24 cellular contexts compared by ENCODE assay signal in genomic region chrX:151081016-151081415, GRCh38.
DNase-seq lines count a peak whose midpoint lies in the region; ATAC-seq and TF ChIP-seq lines count a peak whose summit lies in the region.
"Had no signal": no experiment of that assay in that cellular context is flagged by ENCODE, and none has a peak within 500 bp of the region (broad histone marks: within the 10 kb centered on the region; RNA-seq: fewer than 3 reads in every experiment).

No MANE protein-coding gene starts in this region.

- peaks cover 7% of the 10 kb centered on the region for H3K27me3 Mint-ChIP-seq in osteocyte (ENCODE audit: unreplicated experiment)

- ATAC-seq in HG02759 (IDR thresholded peaks at IDR 0.05; ENCODE audit: unreplicated experiment) = no peak
- ATAC-seq: Right ventricle myocardium inferior had no signal

- DNase-seq in ELF-1 (ENCODE audit: low read depth, low spot score) (peak; percentile 63), SHP77 treated with DMSO at 0.1 percent for 48 hours (lab: John Stamatoyannopoulos, UW) (peak; percentile 3), islet precursor cell (peak; percentile 54), osteocyte (ENCODE audit: extremely low spot score, unreplicated experiment) (peak; percentile 71), kidney glomerular epithelial cell (lab: John Stamatoyannopoulos, UW) (no peak), NCI-H2227 treated with DMSO at 0.1 percent for 48 hours (lab: John Stamatoyannopoulos, UW) (no peak)
- DNase-seq: Calu3; DMS153; DND-41; GOT3; HCEC 1CT; MM.1S; NCI-H1417; NCI-H1694; NCI-H2029 treated with DMSO at 0.1 percent for 48 hours; NCI-H2171; NCI-H345; NCI-H526; NCI-H82; NK-92 treated with Interleukin-12 subunit alpha and Interleukin-12 subunit beta, amount 100 ng/mL, for 24 hours; PC-9 had no signal

- peaks cover 4% of the 10 kb centered on the region for H3K9me3 Mint-ChIP-seq in osteocyte (ENCODE audit: unreplicated experiment)
- H3K9me3 Mint-ChIP-seq: IgD-negative memory B cell had no signal

- no peaks in the 10 kb centered on the region for H3K4me1 Mint-ChIP-seq in osteocyte (ENCODE audit: unreplicated experiment)

- no peak for TF ChIP-seq CTCF in osteocyte (IDR thresholded peaks at IDR 0.05)

- H3K4me3 Mint-ChIP-seq in osteocyte (ENCODE audit: unreplicated experiment) = no peak overlapping the region

- H3K27ac Mint-ChIP-seq in osteocyte (ENCODE audit: unreplicated experiment) = no peak overlapping the region
- H3K27ac Mint-ChIP-seq: IgD-negative memory B cell had no signal

- no peaks in the 10 kb centered on the region for H3K36me3 Mint-ChIP-seq in osteocyte (ENCODE audit: unreplicated experiment)
- H3K36me3 Mint-ChIP-seq: IgD-negative memory B cell had no signal

Comparison
In these comparisons a context has a peak if more than half of its experiments do, and no peak if none do; other contexts are left out.
1. DNase-seq: peak in ELF-1 (single experiment), SHP77 treated with DMSO at 0.1 percent for 48 hours (single experiment), islet precursor cell (single experiment) and osteocyte (single experiment); none in kidney glomerular epithelial cell (single experiment) and NCI-H2227 treated with DMSO at 0.1 percent for 48 hours (single experiment).